ENCODE assay signal across 15 cellular contexts in the genomic region with DNA sequence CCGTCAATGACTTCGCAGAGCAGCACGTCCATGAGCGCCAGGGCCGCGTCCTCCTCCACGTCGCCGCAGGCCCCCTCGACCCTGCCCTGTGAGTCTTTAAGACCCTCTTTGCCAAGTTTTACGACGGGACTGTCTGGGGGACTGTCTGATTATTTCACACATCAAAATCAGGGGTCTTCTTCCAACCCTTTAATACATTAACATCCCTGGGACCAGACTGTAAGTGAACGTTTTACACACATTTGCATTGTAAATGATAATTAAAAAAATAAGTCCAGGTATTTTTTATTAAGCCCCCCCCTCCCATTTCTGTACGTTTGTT. TPM values are rescaled to one million over a fixed set of nuclear protein-coding genes. Genes with fewer than 3 reads are reported as not detected.
A peak's percentile ranks its signal among the peaks of the same experiment; 100 is the strongest.
DNase-seq lines count a peak whose midpoint lies in the region; TF ChIP-seq lines count a peak whose summit lies in the region.
"Had no signal": no experiment of that assay in that cellular context is flagged by ENCODE, and none has a peak within 500 bp of the region (broad histone marks: within the 10 kb centered on the region; RNA-seq: fewer than 3 reads in every experiment).

No MANE protein-coding gene starts in this region.

- H3K27me3 ChIP-seq in HUES6 (ENCODE audit: control insufficient read depth, insufficient read depth, low read length) (peaks cover 92% of the 10 kb centered on the region), neural cell (ENCODE audit: insufficient read depth, low read depth, low read length) (no peaks in the 10 kb centered on the region), smooth muscle cell (ENCODE audit: low read depth) (peaks cover 96% of the 10 kb centered on the region), colonic mucosa (peaks cover 52% of the 10 kb centered on the region)

- H3K36me3 Mint-ChIP-seq in endothelial cell (ENCODE audit: low read depth, unreplicated experiment), result peaks cover 9% of the 10 kb centered on the region

- intact Hi-C loops in colonic mucosa (cut with DNase I), result no loop called here

- H3K4me1 Mint-ChIP-seq in endothelial cell (ENCODE audit: unreplicated experiment), result peaks cover 15% of the 10 kb centered on the region

- H3K9ac ChIP-seq in HUES6 (ENCODE audit: low read length) (no peak overlapping the region), neural cell (ENCODE audit: low read length) (peak overlapping the region; percentile 95), smooth muscle cell (ENCODE audit: low read depth) (no peak overlapping the region), colonic mucosa (ENCODE audit: low read depth in 2 of 2, low read length in 2 of 2) (no peak overlapping the region)

- peaks cover 14% of the 10 kb centered on the region for H3K4me1 ChIP-seq in HUES6 (ENCODE audit: control insufficient read depth, insufficient read depth, low read length)
- peaks cover 8% of the 10 kb centered on the region for H3K4me1 ChIP-seq in smooth muscle cell (ENCODE audit: low read depth)
- H3K4me1 ChIP-seq in colonic mucosa, result no peaks in the 10 kb centered on the region

- H3K9me3 ChIP-seq in HUES6 (ENCODE audit: control insufficient read depth, insufficient read depth, low read depth, low read length) (no peaks in the 10 kb centered on the region), neural cell (ENCODE audit: low read length) (no peaks in the 10 kb centered on the region), smooth muscle cell (replicated peaks; ENCODE audit: low read depth) (no peaks in the 10 kb centered on the region), colonic mucosa (no peaks in the 10 kb centered on the region)
- H3K9me3 ChIP-seq: thyroid gland had no signal

- peak overlapping the region; percentile 79 for H3K27ac Mint-ChIP-seq in endothelial cell (ENCODE audit: unreplicated experiment)
- H3K27ac Mint-ChIP-seq: HFFc6 had no signal

- no peak for TF ChIP-seq RAD21 in neural cell (conservative IDR thresholded peaks at IDR 0.05)

- H4K20me1 ChIP-seq in neural cell (ENCODE audit: insufficient read depth) (peaks cover 17% of the 10 kb centered on the region), smooth muscle cell (ENCODE audit: low read depth) (no peaks in the 10 kb centered on the region)

- 6% methylated on average over 14 of the region's 14 CpGs for WGBS in smooth muscle cell (ENCODE audit: low lambda C conversion rate)

- TF ChIP-seq CTCF in endothelial cell (IDR thresholded peaks at IDR 0.05; ENCODE audit: unreplicated experiment) (no peak), neural cell (IDR thresholded peaks at IDR 0.05; ENCODE audit: poor library complexity, severe bottlenecking) (no peak), smooth muscle cell (IDR thresholded peaks at IDR 0.05; ENCODE audit: borderline replicate concordance, insufficient read depth, poor library complexity, severe bottlenecking) (no peak), colonic mucosa (IDR thresholded peaks at IDR 0.05) (no peak)

- H3K4me3 ChIP-seq in HUES6 (ENCODE audit: low read depth, low read length) (peak overlapping the region; percentile 56), neural cell (ENCODE audit: low read length) (peak overlapping the region; percentile 89), smooth muscle cell (no peak overlapping the region), colonic mucosa (no peak overlapping the region)
- H3K4me3 ChIP-seq: heart left ventricle had no signal

- peak; percentile 60 for DNase-seq in NCI-H82 (lab: John Stamatoyannopoulos, UW)
- no peak for DNase-seq in NCI-H82 treated with DMSO at 0.1 percent for 48 hours (lab: John Stamatoyannopoulos, UW; ENCODE audit: unreplicated experiment)
- no peak for DNase-seq in endothelial cell (ENCODE audit: low spot score)
- DNase-seq in smooth muscle cell (lab: John Stamatoyannopoulos, UW; ENCODE audit: unreplicated experiment), result no peak
- DNase-seq in colonic mucosa, result no peak
- no peak for DNase-seq in retina
- DNase-seq: heart left ventricle, HFFc6, thyroid gland had no signal

- no peaks in the 10 kb centered on the region for H3K9me2 ChIP-seq in neural cell (ENCODE audit: insufficient read depth, low read length)

- no peak overlapping the region for H3K4me2 ChIP-seq in neural cell (ENCODE audit: low read length)
- H3K4me2 ChIP-seq in smooth muscle cell, result no peak overlapping the region

- H3K79me2 ChIP-seq in neural cell (replicated peaks; ENCODE audit: insufficient read depth, low read length), result peaks cover 87% of the 10 kb centered on the region
- H3K79me2 ChIP-seq in smooth muscle cell (ENCODE audit: low read depth), result no peaks in the 10 kb centered on the region

- H3K27ac ChIP-seq in HUES6 (ENCODE audit: low read depth, low read length) (no peak overlapping the region), neural cell (ENCODE audit: low read length) (peak overlapping the region; percentile 100), smooth muscle cell (ENCODE audit: low read depth) (no peak overlapping the region), colonic mucosa (no peak overlapping the region)
- H3K27ac ChIP-seq: heart left ventricle, thyroid gland had no signal

- no peaks in the 10 kb centered on the region for H3K9me3 Mint-ChIP-seq in endothelial cell (ENCODE audit: unreplicated experiment)

- H3K27me3 Mint-ChIP-seq in endothelial cell (ENCODE audit: unreplicated experiment), result peaks cover 44% of the 10 kb centered on the region

- no peak overlapping the region for H3K4me3 Mint-ChIP-seq in endothelial cell (ENCODE audit: unreplicated experiment)
- H3K4me3 Mint-ChIP-seq: HFFc6 had no signal

- H3F3A ChIP-seq in neural cell (ENCODE audit: insufficient read depth, low read length, poor library complexity, severe bottlenecking) (peaks cover 31% of the 10 kb centered on the region), smooth muscle cell (ENCODE audit: low read depth) (no peaks in the 10 kb centered on the region)

- no peak for TF ChIP-seq EP300 in neural cell (conservative IDR thresholded peaks at IDR 0.05; ENCODE audit: poor library complexity, severe bottlenecking)

- H3K36me3 ChIP-seq in HUES6 (ENCODE audit: control insufficient read depth, insufficient read depth, low read length) (no peaks in the 10 kb centered on the region), neural cell (ENCODE audit: insufficient read depth, low read length) (peaks cover 30% of the 10 kb centered on the region), smooth muscle cell (ENCODE audit: low read depth) (no peaks in the 10 kb centered on the region), colonic mucosa (no peaks in the 10 kb centered on the region)
- H3K36me3 ChIP-seq: heart left ventricle, thyroid gland had no signal

- no peak overlapping the region for H2AFZ ChIP-seq in neural cell (ENCODE audit: low read depth, low read length)
- no peak overlapping the region for H2AFZ ChIP-seq in smooth muscle cell (ENCODE audit: low read depth)

TF ChIP-seq in neural cell, 6 proteins besides CTCF, POLR2A, EP300 and RAD21:
- TF ChIP-seq EZH2 (IDR thresholded peaks at IDR 0.05; ENCODE audit: borderline replicate concordance, insufficient read depth, low read length, poor library complexity, severe bottlenecking) (no peak), SMC3 (conservative IDR thresholded peaks at IDR 0.05; ENCODE audit: poor library complexity) (no peak), TAF1 (IDR thresholded peaks at IDR 0.05; ENCODE audit: low read depth) (no peak), MXI1 (conservative IDR thresholded peaks at IDR 0.05; ENCODE audit: poor library complexity, severe bottlenecking) (no peak), POLR2AphosphoS5 (IDR thresholded peaks at IDR 0.05) (no peak)

RNA-seq across cellular contexts. Expression of a gene that starts 1.9 kb away (rescaled TPM):
- total RNA-seq in endothelial cell (ENCODE audit: unreplicated experiment), result 1.8 TPM
- 53.5 and 54.0 TPM in 2 replicates for polyA plus RNA-seq in neural cell
- polyA minus RNA-seq in neural cell, result 66.0 and 87.2 TPM in 2 replicates
- not detected in 2 replicates for total RNA-seq in smooth muscle cell
- polyA plus RNA-seq in smooth muscle cell, result not detected in 2 replicates
- total RNA-seq in colonic mucosa, result not detected
- total RNA-seq: cardiac septum, heart left ventricle, lower leg skin, OCI-LY7, osteoblast had no signal
- polyA plus RNA-seq: heart left ventricle had no signal

Comparison
In these comparisons a context has a peak if more than half of its experiments do, and no peak if none do; other contexts are left out.
1. H3K4me3 ChIP-seq: peak in HUES6 (single experiment) and neural cell (single experiment); none in smooth muscle cell (single experiment) and colonic mucosa (single experiment).